1 cellular context compared by ENCODE assay signal in genomic region chr7:56092789-56093531, GRCh38.
TF ChIP-seq lines count a peak whose summit lies in the region.

Gene PHKG1, minus strand, starts transcription at chr7:56092952. Its CDS starts 4,011 bp downstream, at chr7:56088941.

TF ChIP-seq in K562, 482 proteins besides CTCF, POLR2A, EP300 and RAD21 (continued from another document):
- no peak for TF ChIP-seq ZNF277 (CRISPR knock-in tag; IDR thresholded peaks at IDR 0.05; ENCODE audit: borderline replicate concordance)
- TF ChIP-seq MXI1 (IDR thresholded peaks at IDR 0.05; ENCODE audit: low read depth, low read length): no peak
- no peak for TF ChIP-seq ZC3H4 (CRISPR knock-in tag; IDR thresholded peaks at IDR 0.05; ENCODE audit: borderline replicate concordance)
- no peak for TF ChIP-seq ARHGAP35 (IDR thresholded peaks at IDR 0.05; ENCODE audit: partially characterized antibody)
- TF ChIP-seq NFIC (IDR thresholded peaks at IDR 0.05): 0 out of 2 replicates have a peak, but pooled peaks have one; percentile 19
